1 cellular context compared by ENCODE assay signal in genomic region chr6:1346556-1347186, GRCh38.
TF ChIP-seq lines count a peak whose summit lies in the region.

No MANE protein-coding gene starts in this region.

TF ChIP-seq in IMR-90, 13 proteins besides CTCF, POLR2A, EP300 and RAD21 (continued from another document):
- TF ChIP-seq USF2 (IDR thresholded peaks at IDR 0.05; ENCODE audit: low read depth, low read length): no peak
- no peak for TF ChIP-seq BHLHE40 (IDR thresholded peaks at IDR 0.05; ENCODE audit: low read depth, low read length)
- TF ChIP-seq ELK1 (IDR thresholded peaks at IDR 0.05; ENCODE audit: borderline replicate concordance, low read depth, low read length): no peak
- no peak for TF ChIP-seq CEBPB (IDR thresholded peaks at IDR 0.05; ENCODE audit: low read depth, low read length)
- TF ChIP-seq FOS (IDR thresholded peaks at IDR 0.05; ENCODE audit: low read depth, low read length): no peak
- TF ChIP-seq RFX5 (IDR thresholded peaks at IDR 0.05; ENCODE audit: low read depth, low read length): no peak
- no peak for TF ChIP-seq NFE2L2 (IDR thresholded peaks at IDR 0.05; ENCODE audit: low read depth, low read length)
- no peak for TF ChIP-seq RCOR1 (IDR thresholded peaks at IDR 0.05; ENCODE audit: insufficient replicate concordance, low read length)
- TF ChIP-seq MXI1 (IDR thresholded peaks at IDR 0.05; ENCODE audit: borderline replicate concordance, low read depth, low read length): no peak
